8 cellular contexts compared by ENCODE assay signal in the genomic region with DNA sequence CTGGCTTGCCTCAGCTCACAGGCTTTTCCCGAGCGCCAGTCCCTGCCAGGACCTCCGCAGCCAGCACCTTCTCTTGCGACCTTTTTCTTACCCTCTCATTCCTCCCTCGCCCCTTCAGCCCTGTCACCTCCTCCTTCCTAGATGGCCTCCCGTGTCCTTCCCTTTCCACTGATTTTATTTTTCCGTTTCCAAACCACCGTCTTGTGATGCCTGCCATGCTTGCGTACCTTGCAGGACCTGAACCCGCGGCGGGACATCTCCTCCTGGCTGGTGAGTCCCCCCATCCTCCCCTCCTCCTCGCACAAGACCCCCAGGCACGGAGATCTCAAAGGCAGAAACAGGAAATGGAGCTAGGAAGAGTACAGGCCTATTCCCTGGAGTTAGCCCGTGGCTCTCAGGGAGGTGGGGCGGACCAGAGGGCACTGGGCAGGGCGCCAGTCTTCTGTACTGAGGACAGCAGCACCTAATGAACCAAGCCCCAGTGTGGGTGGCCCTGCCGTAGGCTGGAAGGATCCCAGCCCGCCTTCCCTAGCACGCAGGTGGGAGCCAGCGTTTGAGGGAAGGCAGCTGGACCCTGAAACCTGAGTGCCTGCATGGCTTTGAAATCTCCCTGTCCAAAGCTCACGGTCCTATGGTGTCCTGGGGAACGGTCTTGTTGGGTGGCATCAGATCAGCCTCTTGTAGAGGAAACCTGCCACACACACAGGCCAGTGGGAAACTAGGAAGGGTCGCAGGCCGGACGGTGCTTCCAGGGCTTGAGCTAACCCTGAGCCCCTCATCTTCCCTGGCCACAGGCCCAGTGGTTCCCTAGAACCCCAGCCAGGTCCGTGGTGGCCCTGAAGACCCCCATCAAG. TPM values are rescaled to one million over a fixed set of nuclear protein-coding genes. Genes with fewer than 3 reads are reported as not detected.
A peak's percentile ranks its signal among the peaks of the same experiment; 100 is the strongest.
DNase-seq lines count a peak whose midpoint lies in the region; ATAC-seq, FAIRE-seq and TF ChIP-seq lines count a peak whose summit lies in the region.

No MANE protein-coding gene starts in this region.

- intact Hi-C loops in K562 (cut with micrococcal nuclease): loop anchor here (1.0 kb wide), 1 partner anchor 53 kb away; no protein-coding TSS in a partner anchor

- H3K79me2 ChIP-seq in K562 (ENCODE audit: control insufficient read depth, insufficient read depth, low read length) (peaks cover 24% of the 10 kb centered on the region), smooth muscle cell (ENCODE audit: low read depth) (no peaks in the 10 kb centered on the region)

- DNase-seq in A549 (ENCODE audit: low read depth in 1 of 2, low spot score in 1 of 2): peak; percentile 61 to 65
- DNase-seq in GM12864 (ENCODE audit: low read depth): no peak
- DNase-seq in NT2/D1 (ENCODE audit: low read depth, low spot score): no peak
- peak in 1 of 4 experiments; percentile 46 for DNase-seq in K562 (ENCODE audit: extremely low read depth in 1 of 4, low spot score in 3 of 4)
- DNase-seq in iris pigment epithelial cell (ENCODE audit: low read depth): peak; percentile 47
- peak; percentile 38 for DNase-seq in smooth muscle cell (lab: John Stamatoyannopoulos, UW; ENCODE audit: unreplicated experiment)
- DNase-seq in occipital lobe (lab: John Stamatoyannopoulos, UW): no peak

- 0 out of 2 replicates have a peak, but pooled peaks cover 3% of the 10 kb centered on the region for H4K20me1 ChIP-seq in K562 (replicated peaks; ENCODE audit: control insufficient read depth, insufficient read depth, low read length)
- H4K20me1 ChIP-seq in smooth muscle cell (ENCODE audit: low read depth): peaks cover 20% of the 10 kb centered on the region

- TSS peak; percentile 27 for BruUV-seq in K562 (replicated peaks; lab: Mats Ljungman, UMichigan)

- H3K4me1 ChIP-seq in A549: peaks cover 46% of the 10 kb centered on the region
- H3K4me1 ChIP-seq in NT2/D1 (ENCODE audit: insufficient read depth, insufficient read length): peaks cover 32% of the 10 kb centered on the region
- peaks cover 43 to 77% of the 10 kb centered on the region in 2 experiments for H3K4me1 ChIP-seq in K562 (replicated peaks in 1 of 2; ENCODE audit: control insufficient read depth in 2 of 2, insufficient read depth in 2 of 2, low read length in 2 of 2)
- H3K4me1 ChIP-seq in smooth muscle cell (ENCODE audit: low read depth): peaks cover 5% of the 10 kb centered on the region

- TF ChIP-seq EP300 in A549 (IDR thresholded peaks at IDR 0.05) (no peak), K562 (IDR thresholded peaks at IDR 0.05; ENCODE audit: low read length) (no peak)

- POLR2A ChIA-PET in A549 (lab: Yijun Ruan, JAX): interaction anchor here (0.7 to 2.1 kb wide), 6 partner anchors 11 to 139 kb away, joined by 3 to 8 read pairs (median 4); a partner anchor contains a TSS
- POLR2A ChIA-PET in K562 (lab: Yijun Ruan, JAX): interaction anchor here (0.5 to 1.8 kb wide), 11 partner anchors 10 to 227 kb away, joined by 3 to 6 read pairs (median 3); a partner anchor contains a TSS

- in situ Hi-C loops in K562 (cut with MboI): loop anchor here (5.0 kb wide), 1 partner anchor 53 kb away; no protein-coding TSS in a partner anchor

- FAIRE-seq in A549 (lab: Jason Lieb, UNC): no peak
- no peak for FAIRE-seq in K562 (lab: Jason Lieb, UNC)

- H3K36me3 ChIP-seq in NT2/D1 (ENCODE audit: insufficient read depth, insufficient read length, low read length) (peaks cover 44% of the 10 kb centered on the region), K562 (ENCODE audit: control insufficient read depth, insufficient read depth, low read length) (peaks cover 43% of the 10 kb centered on the region; the same call in 2 of the 3 replicates), smooth muscle cell (ENCODE audit: low read depth) (no peaks in the 10 kb centered on the region)

- TF ChIP-seq POLR2A in A549 (IDR thresholded peaks at IDR 0.05; ENCODE audit: low read length) (no peak), K562 (conservative IDR thresholded peaks at IDR 0.05) (no peak)

- H3F3A ChIP-seq in smooth muscle cell (ENCODE audit: low read depth): peaks cover 12% of the 10 kb centered on the region

- H3K27ac ChIP-seq in A549 (peak overlapping the region; percentile 91 to 95), K562 (ENCODE audit: extremely low read depth, low read depth, low read length) (peak overlapping the region; percentile 49), smooth muscle cell (ENCODE audit: low read depth) (no peak overlapping the region)

- peak overlapping the region; percentile 94 for H3K9ac ChIP-seq in NT2/D1 (ENCODE audit: insufficient read length, low read depth)
- H3K9ac ChIP-seq in K562 (ENCODE audit: insufficient read depth in 1 of 2, low read depth in 2 of 2, low read length in 2 of 2): peak overlapping the region; percentile 65 to 96
- no peak overlapping the region for H3K9ac ChIP-seq in smooth muscle cell (ENCODE audit: low read depth)

- 9% methylated on average over 27 of the region's 27 CpGs for WGBS in A549 (ENCODE audit: missing lambda C conversion rate)
- 2% methylated on average over 26 of the region's 27 CpGs for WGBS in K562 (ENCODE audit: insufficient coverage, low coverage, missing lambda C conversion rate)
- 32% methylated on average over 27 of the region's 27 CpGs for WGBS in smooth muscle cell (ENCODE audit: low lambda C conversion rate)

- peaks cover 3% of the 10 kb centered on the region for H3K9me1 ChIP-seq in K562 (ENCODE audit: control insufficient read depth, insufficient read depth, low read length)

- ATAC-seq in A549 (peak; percentile 28 to 59), K562 (0 out of 3 replicates have a peak, but pooled peaks have one; percentile 1), HG02763 (IDR thresholded peaks at IDR 0.05; ENCODE audit: unreplicated experiment) (no peak)

- no peak for TF ChIP-seq RAD21 in A549 (conservative IDR thresholded peaks at IDR 0.05 in 1 of 2, IDR thresholded peaks at IDR 0.05 in 1 of 2)
- TF ChIP-seq RAD21 in K562 (CRISPR knock-in tag; conservative IDR thresholded peaks at IDR 0.05 in 1 of 2, IDR thresholded peaks at IDR 0.05 in 1 of 2): no peak

- H2AFZ ChIP-seq in K562 (ENCODE audit: low read depth, low read length) (peak overlapping the region; percentile 43), smooth muscle cell (ENCODE audit: low read depth) (peak overlapping the region; percentile 31)

- CTCF ChIA-PET in A549 (lab: Yijun Ruan, JAX) (interaction anchor here (0.5 to 5.6 kb wide), 30 partner anchors 9 to 423 kb away, joined by 3 to 56 read pairs (median 4); a partner anchor contains a TSS), K562 (lab: Yijun Ruan, JAX; ENCODE audit: low intra/inter-chr PET ratio) (interaction anchor here (1.7 kb wide), 1 partner anchor 54 kb away, joined by 3 read pairs; no protein-coding TSS in a partner anchor)

- peak overlapping the region; percentile 77 for H3K4me3 ChIP-seq in A549
- peak overlapping the region; percentile 70 for H3K4me3 ChIP-seq in GM12864 (ENCODE audit: low read depth, low read length)
- peak overlapping the region; percentile 90 for H3K4me3 ChIP-seq in NT2/D1 (ENCODE audit: insufficient read length, low read depth)
- H3K4me3 ChIP-seq in K562: peak overlapping the region; percentile 55
- H3K4me3 ChIP-seq in smooth muscle cell: peak overlapping the region; percentile 72

- H3K4me2 ChIP-seq in A549: peak overlapping the region; percentile 91
- H3K4me2 ChIP-seq in K562 (ENCODE audit: insufficient read depth, low read length): peak overlapping the region; percentile 88
- peak overlapping the region; percentile 89 for H3K4me2 ChIP-seq in smooth muscle cell

- TF ChIP-seq CTCF in A549 (IDR thresholded peaks at IDR 0.05) (no peak), GM12864 (IDR thresholded peaks at IDR 0.05; ENCODE audit: low read depth, low read length, missing control alignments) (no peak), K562 (IDR thresholded peaks at IDR 0.05 in 2 of 3, conservative IDR thresholded peaks at IDR 0.05 in 1 of 3; ENCODE audit: insufficient read depth in 2 of 3, low read depth in 1 of 3, low read length in 3 of 3) (no peak), smooth muscle cell (IDR thresholded peaks at IDR 0.05; ENCODE audit: borderline replicate concordance, insufficient read depth, poor library complexity, severe bottlenecking) (no peak)

- no peaks in the 10 kb centered on the region for H3K9me3 ChIP-seq in A549
- no peaks in the 10 kb centered on the region for H3K9me3 ChIP-seq in NT2/D1 (ENCODE audit: insufficient read depth, low read length)
- H3K9me3 ChIP-seq in K562 (replicated peaks; ENCODE audit: control insufficient read depth, insufficient read depth, low read depth, low read length): no peaks in the 10 kb centered on the region
- no peaks in the 10 kb centered on the region for H3K9me3 ChIP-seq in smooth muscle cell (replicated peaks; ENCODE audit: low read depth)

- H3K27me3 ChIP-seq in NT2/D1 (ENCODE audit: insufficient read depth, insufficient read length): peaks cover 12% of the 10 kb centered on the region
- no peaks in the 10 kb centered on the region for H3K27me3 ChIP-seq in K562 (ENCODE audit: control insufficient read depth in 2 of 2, insufficient read depth in 2 of 2, low read length in 2 of 2)
- H3K27me3 ChIP-seq in smooth muscle cell (ENCODE audit: low read depth): no peaks in the 10 kb centered on the region

RNA-seq across cellular contexts. Expression of a gene that starts 0.6 kb away (rescaled TPM):
- polyA plus RNA-seq in A549 (2011; rRNA removed) (24.5 and 32.6 TPM in 2 replicates), A549 (2017; fragmentation: RNase III; extraction: RNeasy Plus Mini Kit Qiagen cat#74134 plus additional on column Dnase treatment) (33.0 to 35.4 TPM (median 34.3 TPM) in 3 replicates), K562 (2011; rRNA removed) (13.0 and 20.5 TPM in 2 replicates), K562 (2014; fragmentation: Illumina TruSeq; extraction: Trizol) (15.0 and 29.4 TPM in 2 replicates), K562 (2014; fragmentation: Nextera tagmentation; extraction: Ambion mirVana) (10 to 100 TPM in 1 of 2 experiments, 1 to 10 TPM in 1; 5.0 to 10.7 TPM), K562 (2014; rRNA removed) (38.9 and 57.5 TPM in 2 replicates), smooth muscle cell (15.1 and 18.1 TPM in 2 replicates)
- 41.3 and 55.7 TPM in 2 replicates for polyA plus RNA-seq in A549 (2012; cell fraction: cytosol; rRNA removed)
- 21.1 and 28.7 TPM in 2 replicates for polyA plus RNA-seq in A549 (2012; cell fraction: nucleus; rRNA removed)
- polyA minus RNA-seq in A549 (2011; rRNA and poly(A)+ RNA removed): 12.7 and 18.5 TPM in 2 replicates
- 5.3 and 11.2 TPM in 2 replicates for total RNA-seq in K562 (2011; cell fraction: chromatin; rRNA removed; ENCODE audit: low replicate concordance)
- 8.9 and 9.2 TPM in 2 replicates for total RNA-seq in K562 (2011; cell fraction: nucleolus; rRNA removed)
- total RNA-seq in K562 (2011; cell fraction: nucleoplasm; rRNA removed): 10.9 and 12.7 TPM in 2 replicates
- total RNA-seq in K562 (2014; rRNA removed) (21.7 and 29.6 TPM in 2 replicates), K562 (2014; rRNA removed; fragmentation: Illumina TruSeq; extraction: Trizol) (7.2 and 11.7 TPM in 2 replicates), K562 (2015; rRNA removed; fragmentation: Illumina TruSeq; extraction: Trizol) (15.6 and 15.7 TPM in 2 replicates), K562 (2021) (60.7 and 78.7 TPM in 2 replicates), smooth muscle cell (0.54 and 1.3 TPM in 2 replicates), occipital lobe (2.3 TPM)
- polyA plus RNA-seq in K562 (2011; cell fraction: cytosol; rRNA removed): 7.8 and 30.3 TPM in 2 replicates
- polyA plus RNA-seq in K562 (2011; cell fraction: nucleus; rRNA removed): 6.0 and 11.9 TPM in 2 replicates
- polyA plus RNA-seq in K562 (2012): 25.2 and 31.6 TPM in 2 replicates
- polyA minus RNA-seq in K562 (2011; rRNA and poly(A)+ RNA removed): 2.4 and 3.5 TPM in 2 replicates
- 4.8 and 12.4 TPM in 2 replicates for polyA minus RNA-seq in K562 (2011; cell fraction: cytosol; rRNA and poly(A)+ RNA removed)
- 2.6 and 3.9 TPM in 2 replicates for polyA minus RNA-seq in K562 (2011; cell fraction: nucleus; rRNA and poly(A)+ RNA removed)

RNA-seq across cellular contexts. Expression of a gene that starts 17.4 kb away (rescaled TPM):
- polyA plus RNA-seq in A549 (2011; rRNA removed): 19.9 and 21.2 TPM in 2 replicates
- 44.9 and 56.9 TPM in 2 replicates for polyA plus RNA-seq in A549 (2012; cell fraction: cytosol; rRNA removed)
- polyA plus RNA-seq in A549 (2012; cell fraction: nucleus; rRNA removed): 70.5 and 88.3 TPM in 2 replicates
- 33.9 to 43.6 TPM (median 42.5 TPM) in 3 replicates for polyA plus RNA-seq in A549 (2017; fragmentation: RNase III; extraction: RNeasy Plus Mini Kit Qiagen cat#74134 plus additional on column Dnase treatment)
- polyA minus RNA-seq in A549 (2011; rRNA and poly(A)+ RNA removed): 30.6 and 31.4 TPM in 2 replicates
- total RNA-seq in K562 (2011; cell fraction: chromatin; rRNA removed; ENCODE audit: low replicate concordance): 12.2 and 22.3 TPM in 2 replicates
- 14.2 and 14.7 TPM in 2 replicates for total RNA-seq in K562 (2011; cell fraction: nucleolus; rRNA removed)
- total RNA-seq in K562 (2011; cell fraction: nucleoplasm; rRNA removed): 12.9 and 19.9 TPM in 2 replicates
- total RNA-seq in K562 (2014; rRNA removed): 6.6 and 8.3 TPM in 2 replicates
- total RNA-seq in K562 (2014; rRNA removed; fragmentation: Illumina TruSeq; extraction: Trizol): 3.0 and 3.7 TPM in 2 replicates
- total RNA-seq in K562 (2015; rRNA removed; fragmentation: Illumina TruSeq; extraction: Trizol): 4.0 and 5.1 TPM in 2 replicates
- total RNA-seq in K562 (2021): 33.4 and 33.7 TPM in 2 replicates
- 5.9 and 7.0 TPM in 2 replicates for polyA plus RNA-seq in K562 (2011; rRNA removed)
- polyA plus RNA-seq in K562 (2011; cell fraction: cytosol; rRNA removed): 7.1 and 19.3 TPM in 2 replicates
- polyA plus RNA-seq in K562 (2011; cell fraction: nucleus; rRNA removed): 12.9 and 33.2 TPM in 2 replicates
- polyA plus RNA-seq in K562 (2012): 22.2 and 28.1 TPM in 2 replicates
- 14.0 and 17.8 TPM in 2 replicates for polyA plus RNA-seq in K562 (2014; fragmentation: Illumina TruSeq; extraction: Trizol)
- polyA plus RNA-seq in K562 (2014; fragmentation: Nextera tagmentation; extraction: Ambion mirVana): 1 to 10 TPM; 1.3 to 1.4 TPM
- polyA plus RNA-seq in K562 (2014; rRNA removed): 17.1 and 20.3 TPM in 2 replicates
- 4.2 and 5.7 TPM in 2 replicates for polyA minus RNA-seq in K562 (2011; rRNA and poly(A)+ RNA removed)
- 12.4 and 18.0 TPM in 2 replicates for polyA minus RNA-seq in K562 (2011; cell fraction: cytosol; rRNA and poly(A)+ RNA removed)
- polyA minus RNA-seq in K562 (2011; cell fraction: nucleus; rRNA and poly(A)+ RNA removed): 3.0 and 5.5 TPM in 2 replicates
- 4.7 and 11.6 TPM in 2 replicates for total RNA-seq in smooth muscle cell
- 6.1 and 11.2 TPM in 2 replicates for polyA plus RNA-seq in smooth muscle cell
- total RNA-seq in occipital lobe: 4.8 TPM

RNA-seq across cellular contexts. Expression of a gene that starts 21.8 kb away (rescaled TPM):
- 417 and 467 TPM in 2 replicates for polyA plus RNA-seq in A549 (2011; rRNA removed)
- 1,169 and 1,263 TPM in 2 replicates for polyA plus RNA-seq in A549 (2012; cell fraction: cytosol; rRNA removed)
- 923 and 1,034 TPM in 2 replicates for polyA plus RNA-seq in A549 (2012; cell fraction: nucleus; rRNA removed)
- polyA plus RNA-seq in A549 (2017; fragmentation: RNase III; extraction: RNeasy Plus Mini Kit Qiagen cat#74134 plus additional on column Dnase treatment): 463 to 466 TPM (median 465 TPM) in 3 replicates
- polyA minus RNA-seq in A549 (2011; rRNA and poly(A)+ RNA removed): 409 and 535 TPM in 2 replicates
- 28.6 and 81.3 TPM in 2 replicates for total RNA-seq in K562 (2011; cell fraction: chromatin; rRNA removed; ENCODE audit: low replicate concordance)
- 130 and 156 TPM in 2 replicates for total RNA-seq in K562 (2011; cell fraction: nucleolus; rRNA removed)
- total RNA-seq in K562 (2011; cell fraction: nucleoplasm; rRNA removed): 96.8 and 111 TPM in 2 replicates
- 509 and 525 TPM in 2 replicates for total RNA-seq in K562 (2014; rRNA removed)
- 498 and 574 TPM in 2 replicates for total RNA-seq in K562 (2014; rRNA removed; fragmentation: Illumina TruSeq; extraction: Trizol)
- total RNA-seq in K562 (2015; rRNA removed; fragmentation: Illumina TruSeq; extraction: Trizol): 469 and 476 TPM in 2 replicates
- 460 and 522 TPM in 2 replicates for total RNA-seq in K562 (2021)
- polyA plus RNA-seq in K562 (2011; rRNA removed): 331 and 538 TPM in 2 replicates
- polyA plus RNA-seq in K562 (2011; cell fraction: cytosol; rRNA removed): 662 and 1,258 TPM in 2 replicates
- polyA plus RNA-seq in K562 (2011; cell fraction: nucleus; rRNA removed): 149 and 186 TPM in 2 replicates
- polyA plus RNA-seq in K562 (2012): 361 and 450 TPM in 2 replicates
- polyA plus RNA-seq in K562 (2014; fragmentation: Illumina TruSeq; extraction: Trizol): 538 and 584 TPM in 2 replicates
- 1,000 to 10,000 TPM; 2,413 to 2,775 TPM for polyA plus RNA-seq in K562 (2014; fragmentation: Nextera tagmentation; extraction: Ambion mirVana)
- 729 and 824 TPM in 2 replicates for polyA plus RNA-seq in K562 (2014; rRNA removed)
- 209 and 374 TPM in 2 replicates for polyA minus RNA-seq in K562 (2011; rRNA and poly(A)+ RNA removed)
- polyA minus RNA-seq in K562 (2011; cell fraction: cytosol; rRNA and poly(A)+ RNA removed): 99.7 and 217 TPM in 2 replicates
- 36.3 and 46.2 TPM in 2 replicates for polyA minus RNA-seq in K562 (2011; cell fraction: nucleus; rRNA and poly(A)+ RNA removed)
- 265 and 312 TPM in 2 replicates for total RNA-seq in smooth muscle cell
- 346 and 358 TPM in 2 replicates for polyA plus RNA-seq in smooth muscle cell
- total RNA-seq in occipital lobe: 138 TPM

RNA-seq across cellular contexts. Expression of a gene that starts 25.7 kb away (rescaled TPM):
- 24.2 and 28.9 TPM in 2 replicates for polyA plus RNA-seq in A549 (2011; rRNA removed)
- polyA plus RNA-seq in A549 (2012; cell fraction: cytosol; rRNA removed): 25.0 and 29.5 TPM in 2 replicates
- polyA plus RNA-seq in A549 (2012; cell fraction: nucleus; rRNA removed): 62.5 and 83.6 TPM in 2 replicates
- 24.6 to 29.9 TPM (median 28.3 TPM) in 3 replicates for polyA plus RNA-seq in A549 (2017; fragmentation: RNase III; extraction: RNeasy Plus Mini Kit Qiagen cat#74134 plus additional on column Dnase treatment)
- polyA minus RNA-seq in A549 (2011; rRNA and poly(A)+ RNA removed): 37.2 and 41.1 TPM in 2 replicates
- 330 and 658 TPM in 2 replicates for total RNA-seq in K562 (2011; cell fraction: chromatin; rRNA removed; ENCODE audit: low replicate concordance)
- 248 and 270 TPM in 2 replicates for total RNA-seq in K562 (2011; cell fraction: nucleolus; rRNA removed)
- 297 and 366 TPM in 2 replicates for total RNA-seq in K562 (2011; cell fraction: nucleoplasm; rRNA removed)
- total RNA-seq in K562 (2014; rRNA removed): 31.4 and 34.9 TPM in 2 replicates
- 17.4 and 18.4 TPM in 2 replicates for total RNA-seq in K562 (2014; rRNA removed; fragmentation: Illumina TruSeq; extraction: Trizol)
- 22.7 and 23.6 TPM in 2 replicates for total RNA-seq in K562 (2015; rRNA removed; fragmentation: Illumina TruSeq; extraction: Trizol)
- 61.3 and 71.7 TPM in 2 replicates for total RNA-seq in K562 (2021)
- 30.0 and 30.6 TPM in 2 replicates for polyA plus RNA-seq in K562 (2011; rRNA removed)
- 11.8 and 25.6 TPM in 2 replicates for polyA plus RNA-seq in K562 (2011; cell fraction: cytosol; rRNA removed)
- polyA plus RNA-seq in K562 (2011; cell fraction: nucleus; rRNA removed): 127 and 214 TPM in 2 replicates
- 36.2 and 46.8 TPM in 2 replicates for polyA plus RNA-seq in K562 (2012)
- polyA plus RNA-seq in K562 (2014; fragmentation: Illumina TruSeq; extraction: Trizol): 30.2 and 33.4 TPM in 2 replicates
- polyA plus RNA-seq in K562 (2014; fragmentation: Nextera tagmentation; extraction: Ambion mirVana): 1 to 10 TPM; 3.1 to 3.4 TPM
- 47.8 and 55.0 TPM in 2 replicates for polyA plus RNA-seq in K562 (2014; rRNA removed)
- polyA minus RNA-seq in K562 (2011; rRNA and poly(A)+ RNA removed): 20.1 and 32.9 TPM in 2 replicates
- 13.9 and 19.0 TPM in 2 replicates for polyA minus RNA-seq in K562 (2011; cell fraction: cytosol; rRNA and poly(A)+ RNA removed)
- 52.0 and 68.0 TPM in 2 replicates for polyA minus RNA-seq in K562 (2011; cell fraction: nucleus; rRNA and poly(A)+ RNA removed)
- total RNA-seq in smooth muscle cell: 11.2 and 12.4 TPM in 2 replicates
- polyA plus RNA-seq in smooth muscle cell: 4.6 and 8.1 TPM in 2 replicates
- total RNA-seq in occipital lobe: 18.4 TPM

RNA-seq across cellular contexts. Expression of a gene that starts 56.0 kb away (rescaled TPM):
- polyA plus RNA-seq in A549 (2011; rRNA removed): 4.6 and 5.1 TPM in 2 replicates
- polyA plus RNA-seq in A549 (2012; cell fraction: cytosol; rRNA removed): 6.0 and 8.6 TPM in 2 replicates
- polyA plus RNA-seq in A549 (2012; cell fraction: nucleus; rRNA removed): 5.4 and 6.3 TPM in 2 replicates
- 11.2 to 12.3 TPM (median 12.1 TPM) in 3 replicates for polyA plus RNA-seq in A549 (2017; fragmentation: RNase III; extraction: RNeasy Plus Mini Kit Qiagen cat#74134 plus additional on column Dnase treatment)
- 4.1 and 4.2 TPM in 2 replicates for polyA minus RNA-seq in A549 (2011; rRNA and poly(A)+ RNA removed)
- 1.5 and 3.4 TPM in 2 replicates for total RNA-seq in K562 (2011; cell fraction: chromatin; rRNA removed; ENCODE audit: low replicate concordance)
- total RNA-seq in K562 (2011; cell fraction: nucleolus; rRNA removed): 3.6 and 4.3 TPM in 2 replicates
- total RNA-seq in K562 (2011; cell fraction: nucleoplasm; rRNA removed): 2.3 and 3.1 TPM in 2 replicates
- 5.9 and 7.3 TPM in 2 replicates for total RNA-seq in K562 (2014; rRNA removed)
- 4.3 and 4.6 TPM in 2 replicates for total RNA-seq in K562 (2014; rRNA removed; fragmentation: Illumina TruSeq; extraction: Trizol)
- total RNA-seq in K562 (2015; rRNA removed; fragmentation: Illumina TruSeq; extraction: Trizol): 3.7 and 3.8 TPM in 2 replicates
- 9.4 and 10.6 TPM in 2 replicates for total RNA-seq in K562 (2021)
- polyA plus RNA-seq in K562 (2011; rRNA removed): 1.3 and 3.0 TPM in 2 replicates
- 1.4 and 5.8 TPM in 2 replicates for polyA plus RNA-seq in K562 (2011; cell fraction: cytosol; rRNA removed)
- polyA plus RNA-seq in K562 (2011; cell fraction: nucleus; rRNA removed): 1.4 and 3.2 TPM in 2 replicates
- 2.6 and 6.0 TPM in 2 replicates for polyA plus RNA-seq in K562 (2012)
- 4.3 and 4.7 TPM in 2 replicates for polyA plus RNA-seq in K562 (2014; fragmentation: Illumina TruSeq; extraction: Trizol)
- under 1 TPM; 0.41 to 0.62 TPM for polyA plus RNA-seq in K562 (2014; fragmentation: Nextera tagmentation; extraction: Ambion mirVana)
- 5.0 and 5.2 TPM in 2 replicates for polyA plus RNA-seq in K562 (2014; rRNA removed)
- polyA minus RNA-seq in K562 (2011; rRNA and poly(A)+ RNA removed): 2.1 and 3.9 TPM in 2 replicates
- 2.0 and 4.8 TPM in 2 replicates for polyA minus RNA-seq in K562 (2011; cell fraction: cytosol; rRNA and poly(A)+ RNA removed)
- polyA minus RNA-seq in K562 (2011; cell fraction: nucleus; rRNA and poly(A)+ RNA removed): 1.8 and 2.3 TPM in 2 replicates
- total RNA-seq in smooth muscle cell: 0.85 and 1.6 TPM in 2 replicates
- polyA plus RNA-seq in smooth muscle cell: 0.24 and 0.40 TPM in 2 replicates
- 1.6 TPM for total RNA-seq in occipital lobe

Comparison
In these comparisons a context has a peak if more than half of its experiments do, and no peak if none do; other contexts are left out.
1. DNase-seq: peak in A549 (2 of 2), iris pigment epithelial cell (single experiment) and smooth muscle cell (single experiment); none in GM12864 (single experiment), NT2/D1 (single experiment) and occipital lobe (single experiment).
2. Peak in every context shown above with its lines, with median percentiles within 50 percentile points of each other: H3K4me2 ChIP-seq and H3K4me3 ChIP-seq.